In genomic region chrX:50680990-50681389, GRCh38 we compare ENCODE assay signal across 13 cellular contexts.
DNase-seq lines count a peak whose midpoint lies in the region; ATAC-seq and TF ChIP-seq lines count a peak whose summit lies in the region.
"Had no signal": no experiment of that assay in that cellular context is flagged by ENCODE, and none has a peak within 500 bp of the region (broad histone marks: within the 10 kb centered on the region; RNA-seq: fewer than 3 reads in every experiment).

No MANE protein-coding gene starts in this region.

- in situ Hi-C loops in GM23248 (cut with MboI) = no loop called here

- no peak overlapping the region for H3K27ac ChIP-seq in GM23248
- H3K27ac ChIP-seq in OCI-LY3 (ENCODE audit: low read length) = no peak overlapping the region

- H3K4me1 ChIP-seq in GM23248 (ENCODE audit: insufficient read depth) (no peaks in the 10 kb centered on the region), OCI-LY3 (ENCODE audit: low read length) (no peaks in the 10 kb centered on the region)

- POLR2A ChIA-PET in naive thymus-derived CD8-positive, alpha-beta T cell (lab: Charles Lee) = no interaction called here

- H3K9ac ChIP-seq in GM23248 (no peak overlapping the region), OCI-LY3 (ENCODE audit: low read length) (no peak overlapping the region)

- no peaks in the 10 kb centered on the region for H3K9me3 Mint-ChIP-seq in osteocyte (ENCODE audit: unreplicated experiment)
- no peaks in the 10 kb centered on the region for H3K9me3 Mint-ChIP-seq in naive thymus-derived CD8-positive, alpha-beta T cell
- H3K9me3 Mint-ChIP-seq in activated CD4-positive, alpha-beta T cell treated with anti-CD3 and anti-CD28 coated beads, Interleukin-2, amount 10 ng/mL, durations not matched to agents 24 days and 14 days = no peaks in the 10 kb centered on the region
- H3K9me3 Mint-ChIP-seq: T-helper 1 cell treated with Interleukin-12 subunit alpha and Interleukin-12 subunit beta and Interleukin-4 antibody, amounts not matched to agents 30 μg/mL and 1 μg/mL, for 36 hours had no signal

- H3K9me2 ChIP-seq in GM23248 (ENCODE audit: insufficient read depth) = no peaks in the 10 kb centered on the region

- H3K4me3 ChIP-seq in GM23248 (no peak overlapping the region), OCI-LY3 (ENCODE audit: low read length) (no peak overlapping the region), fibroblast of mammary gland (ENCODE audit: control insufficient read depth, low read depth, low read length) (no peak overlapping the region)

- ATAC-seq in naive thymus-derived CD8-positive, alpha-beta T cell = no peak
- no peak for ATAC-seq in HG02763 (IDR thresholded peaks at IDR 0.05; ENCODE audit: unreplicated experiment)
- ATAC-seq: esophagus mucosa, left colon had no signal

- no peaks in the 10 kb centered on the region for H3K9me3 ChIP-seq in GM23248 (ENCODE audit: low read depth)
- H3K9me3 ChIP-seq in OCI-LY3 (ENCODE audit: insufficient read depth, low read length) = no peaks in the 10 kb centered on the region

- H3K27me3 ChIP-seq in GM23248 (replicated peaks; ENCODE audit: insufficient read depth) (no peaks in the 10 kb centered on the region), OCI-LY3 (ENCODE audit: low read depth, low read length) (0 out of 2 replicates have a peak, but pooled peaks cover 3% of the 10 kb centered on the region)

- intact Hi-C loops in activated CD4-positive, alpha-beta T cell treated with anti-CD3 and anti-CD28 coated beads, Interleukin-2, amount 10 ng/mL, durations not matched to agents 24 days and 14 days (cut with micrococcal nuclease) = no loop called here

- H3K4me2 ChIP-seq in GM23248 (ENCODE audit: unreplicated experiment) = no peak overlapping the region
- H3K4me2 ChIP-seq in OCI-LY3 (ENCODE audit: low read length) = no peak overlapping the region

- TF ChIP-seq CTCF in OCI-LY3 (IDR thresholded peaks at IDR 0.05; ENCODE audit: low read depth, low read length) (peak; percentile 29; the same call in 1 of the 2 replicates), fibroblast of mammary gland (conservative IDR thresholded peaks at IDR 0.05; ENCODE audit: control insufficient read depth, insufficient read depth, low read depth, low read length) (peak; percentile 42), osteocyte (IDR thresholded peaks at IDR 0.05) (peak; percentile 12)

- H3F3A ChIP-seq in GM23248 (ENCODE audit: insufficient read depth) = no peaks in the 10 kb centered on the region

- H3K36me3 ChIP-seq in GM23248 (ENCODE audit: low read depth) (no peaks in the 10 kb centered on the region), OCI-LY3 (replicated peaks; ENCODE audit: low read depth, low read length) (no peaks in the 10 kb centered on the region)

- H2AFZ ChIP-seq in GM23248 = no peak overlapping the region
- no peak overlapping the region for H2AFZ ChIP-seq in OCI-LY3 (ENCODE audit: low read depth, low read length)

- H3K36me3 Mint-ChIP-seq in osteocyte (ENCODE audit: unreplicated experiment) = no peaks in the 10 kb centered on the region
- H3K36me3 Mint-ChIP-seq in naive thymus-derived CD8-positive, alpha-beta T cell = no peaks in the 10 kb centered on the region
- no peaks in the 10 kb centered on the region for H3K36me3 Mint-ChIP-seq in activated CD4-positive, alpha-beta T cell treated with anti-CD3 and anti-CD28 coated beads, Interleukin-2, amount 10 ng/mL, durations not matched to agents 24 days and 14 days (ENCODE audit: low read depth)

- H3K27me3 Mint-ChIP-seq in osteocyte (ENCODE audit: unreplicated experiment) = no peaks in the 10 kb centered on the region
- no peaks in the 10 kb centered on the region for H3K27me3 Mint-ChIP-seq in naive thymus-derived CD8-positive, alpha-beta T cell
- no peaks in the 10 kb centered on the region for H3K27me3 Mint-ChIP-seq in activated CD4-positive, alpha-beta T cell treated with anti-CD3 and anti-CD28 coated beads, Interleukin-2, amount 10 ng/mL, durations not matched to agents 24 days and 14 days

- H3K79me2 ChIP-seq in GM23248 (ENCODE audit: insufficient read depth) (no peaks in the 10 kb centered on the region), OCI-LY3 (ENCODE audit: low read length) (no peaks in the 10 kb centered on the region)

- H3K27ac Mint-ChIP-seq in osteocyte (ENCODE audit: unreplicated experiment) = no peak overlapping the region
- no peak overlapping the region for H3K27ac Mint-ChIP-seq in naive thymus-derived CD8-positive, alpha-beta T cell
- no peak overlapping the region for H3K27ac Mint-ChIP-seq in activated CD4-positive, alpha-beta T cell treated with anti-CD3 and anti-CD28 coated beads, Interleukin-2, amount 10 ng/mL, durations not matched to agents 24 days and 14 days
- H3K27ac Mint-ChIP-seq: T-helper 1 cell treated with Interleukin-12 subunit alpha and Interleukin-12 subunit beta and Interleukin-4 antibody, amounts not matched to agents 30 μg/mL and 1 μg/mL, for 36 hours had no signal

- peak; percentile 7 for DNase-seq in GM23248
- no peak for DNase-seq in fibroblast of mammary gland (ENCODE audit: low read depth)
- DNase-seq in osteocyte (ENCODE audit: extremely low spot score, unreplicated experiment) = no peak
- no peak for DNase-seq in naive thymus-derived CD8-positive, alpha-beta T cell
- no peak for DNase-seq in activated CD4-positive, alpha-beta T cell treated with anti-CD3 and anti-CD28 coated beads, Interleukin-2, amount 10 ng/mL, durations not matched to agents 24 days and 14 days
- DNase-seq in activated effector memory CD4-positive, alpha-beta T cell treated with Interleukin-2 at 50 U/mL for 16 hours = no peak
- DNase-seq: DND-41; left colon; NK-92 treated with Interleukin-12 subunit alpha and Interleukin-12 subunit beta, amount 100 ng/mL, for 24 hours had no signal

- no peak overlapping the region for H3K4me3 Mint-ChIP-seq in osteocyte (ENCODE audit: unreplicated experiment)
- H3K4me3 Mint-ChIP-seq in naive thymus-derived CD8-positive, alpha-beta T cell = no peak overlapping the region
- H3K4me3 Mint-ChIP-seq in activated CD4-positive, alpha-beta T cell treated with anti-CD3 and anti-CD28 coated beads, Interleukin-2, amount 10 ng/mL, durations not matched to agents 24 days and 14 days = no peak overlapping the region
- H3K4me3 Mint-ChIP-seq: T-helper 1 cell treated with Interleukin-12 subunit alpha and Interleukin-12 subunit beta and Interleukin-4 antibody, amounts not matched to agents 30 μg/mL and 1 μg/mL, for 36 hours had no signal

- 75 to 87% methylated on average over 2 of the region's 2 CpGs for WGBS in GM23248 (ENCODE audit: low coverage in 1 of 2, low lambda C conversion rate in 2 of 2, missing lambda C conversion rate in 2 of 2), 2 experiments

- H4K20me1 ChIP-seq in GM23248 (ENCODE audit: insufficient read depth) = no peaks in the 10 kb centered on the region
- H4K20me1 ChIP-seq in OCI-LY3 (ENCODE audit: insufficient read depth, low read length) = no peaks in the 10 kb centered on the region

- H3K4me1 Mint-ChIP-seq in osteocyte (ENCODE audit: unreplicated experiment) = no peaks in the 10 kb centered on the region
- no peaks in the 10 kb centered on the region for H3K4me1 Mint-ChIP-seq in naive thymus-derived CD8-positive, alpha-beta T cell
- no peaks in the 10 kb centered on the region for H3K4me1 Mint-ChIP-seq in activated CD4-positive, alpha-beta T cell treated with anti-CD3 and anti-CD28 coated beads, Interleukin-2, amount 10 ng/mL, durations not matched to agents 24 days and 14 days
